12 cellular contexts compared by ENCODE assay signal in genomic region chr10:70283445-70284399, GRCh38. TPM values are rescaled to one million over a fixed set of nuclear protein-coding genes. Genes with fewer than 3 reads are reported as not detected.
DNase-seq lines count a peak whose midpoint lies in the region; ATAC-seq and TF ChIP-seq lines count a peak whose summit lies in the region.
"Had no signal": no experiment of that assay in that cellular context is flagged by ENCODE, and none has a peak within 500 bp of the region (broad histone marks: within the 10 kb centered on the region; RNA-seq: fewer than 3 reads in every experiment).

TSS of gene NPFFR1 (minus strand) at chr10:70284004. CDS start at chr10:70283676, 328 bp downstream.

- peaks cover 0 to 12% (median 3%) of the 10 kb centered on the region in 3 donors for H3K36me3 Mint-ChIP-seq in naive thymus-derived CD8-positive, alpha-beta T cell

- peak within 1 kb of the TSS in 5 of 10 donors; percentile 15 to 55 (median 40) for H3K4me3 Mint-ChIP-seq in naive thymus-derived CD8-positive, alpha-beta T cell
- H3K4me3 Mint-ChIP-seq: natural killer cell had no signal

- H3K4me1 ChIP-seq in A673 (ENCODE audit: insufficient read depth, low read length, poor library complexity, severe bottlenecking) (peaks cover 4% of the 10 kb centered on the region), Karpas-422 (ENCODE audit: low read length) (peaks cover 50% of the 10 kb centered on the region)

- H3K9me3 ChIP-seq in A673 (ENCODE audit: low read depth, low read length, poor library complexity, severe bottlenecking) (no peaks in the 10 kb centered on the region), Karpas-422 (ENCODE audit: low read length) (no peaks in the 10 kb centered on the region)

- DNase-seq in A673 (ENCODE audit: low spot score): no peak
- no peak for DNase-seq in Karpas-422
- peak in 3 of 10 donors; percentile 5 to 23 (median 13) for DNase-seq in naive thymus-derived CD8-positive, alpha-beta T cell
- DNase-seq in NK-92 (lab: John Stamatoyannopoulos, UW; ENCODE audit: unreplicated experiment): no peak
- DNase-seq in epidermal melanocyte (ENCODE audit: insufficient read length, low spot score): no peak
- DNase-seq in DMS53 treated with DMSO at 0.1 percent for 48 hours (lab: John Stamatoyannopoulos, UW; ENCODE audit: unreplicated experiment): no peak
- DNase-seq: activated effector memory CD4-positive, alpha-beta T cell treated with anti-CD3 and anti-CD28 coated beads, Interleukin-2, amount 50 U/mL, for 16 hours; natural killer cell; NCI-H187; T-helper 2 cell had no signal

- POLR2A ChIA-PET in A673 (lab: Charles Lee; ENCODE audit: low non-redundant PET): no interaction called here
- POLR2A ChIA-PET in naive thymus-derived CD8-positive, alpha-beta T cell (lab: Charles Lee): no interaction called here

- H3K27ac ChIP-seq in A673 (ENCODE audit: low read depth, low read length, poor library complexity, severe bottlenecking): no peak within 1 kb of the TSS
- peak within 1 kb of the TSS; percentile 98 for H3K27ac ChIP-seq in Karpas-422 (ENCODE audit: low read length)

- peak within 1 kb of the TSS in 1 of 10 donors; percentile 20 for H3K27ac Mint-ChIP-seq in naive thymus-derived CD8-positive, alpha-beta T cell
- H3K27ac Mint-ChIP-seq: natural killer cell had no signal

- peaks cover 0 to 7% (median 0%) of the 10 kb centered on the region in 9 donors for H3K9me3 Mint-ChIP-seq in naive thymus-derived CD8-positive, alpha-beta T cell
- H3K9me3 Mint-ChIP-seq: natural killer cell had no signal

- ATAC-seq in esophagus mucosa (peak; percentile 15), HG03196 (IDR thresholded peaks at IDR 0.05; ENCODE audit: unreplicated experiment) (no peak)
- ATAC-seq in naive thymus-derived CD8-positive, alpha-beta T cell: peak; percentile 52 to 84

- CTCF ChIA-PET in A673 (lab: Charles Lee): no interaction called here

- peaks cover 0 to 7% (median 4%) of the 10 kb centered on the region in 4 donors for H3K4me1 Mint-ChIP-seq in naive thymus-derived CD8-positive, alpha-beta T cell

- peaks cover 41 to 79% (median 48%) of the 10 kb centered on the region in 5 donors for H3K27me3 Mint-ChIP-seq in naive thymus-derived CD8-positive, alpha-beta T cell

- peak within 1 kb of the TSS; percentile 75 for H3K4me2 ChIP-seq in Karpas-422 (ENCODE audit: low read depth, low read length, poor library complexity, severe bottlenecking)

- no peaks in the 10 kb centered on the region for H4K20me1 ChIP-seq in Karpas-422 (ENCODE audit: insufficient read depth, low read depth, low read length)

- peak within 1 kb of the TSS; percentile 82; the same call in 1 of the 2 replicates for H2AFZ ChIP-seq in Karpas-422 (ENCODE audit: low read length)

- H3K27me3 ChIP-seq in A673 (replicated peaks; ENCODE audit: insufficient read depth, low read depth, low read length, poor library complexity) (no peaks in the 10 kb centered on the region), Karpas-422 (ENCODE audit: low read length) (no peaks in the 10 kb centered on the region)

- no peak for TF ChIP-seq CTCF in A673 (conservative IDR thresholded peaks at IDR 0.05; ENCODE audit: low read depth, low read length)

- peak within 1 kb of the TSS; percentile 13 for H3K4me3 ChIP-seq in A673 (ENCODE audit: low read depth, low read length, poor library complexity, severe bottlenecking)
- H3K4me3 ChIP-seq in Karpas-422 (ENCODE audit: low read length): peak within 1 kb of the TSS; percentile 15; the same call in 1 of the 2 replicates

- peak within 1 kb of the TSS; percentile 58 for H3K9ac ChIP-seq in Karpas-422 (ENCODE audit: low read length)

- H3K79me2 ChIP-seq in Karpas-422 (ENCODE audit: low read length): no peaks in the 10 kb centered on the region

- BruUV-seq in A673 (replicated peaks; lab: Mats Ljungman, UMichigan): no TSS peak

- H3K36me3 ChIP-seq in A673 (ENCODE audit: insufficient read depth, low read length, poor library complexity, severe bottlenecking) (no peaks in the 10 kb centered on the region), Karpas-422 (ENCODE audit: insufficient read depth, low read length) (no peaks in the 10 kb centered on the region)

- intact Hi-C loops in A673 (cut with micrococcal nuclease; ENCODE audit: unreplicated experiment): no loop called here

- no peaks in the 10 kb centered on the region for H3K9me2 ChIP-seq in Karpas-422 (replicated peaks; ENCODE audit: insufficient read depth, low read length)

RNA-seq across cellular contexts. Expression of gene NPFFR1, which starts in this region (rescaled TPM):
- total RNA-seq in A673 (2021) (0.02 TPM in 1 of 2 replicates, not detected in the other), esophagus mucosa (0.04 TPM)
- total RNA-seq in Karpas-422 (2014; rRNA removed; shearing (Covaris generic); ENCODE audit: low replicate concordance): not detected in 2 replicates
- not detected for total RNA-seq in naive thymus-derived CD8-positive, alpha-beta T cell
- not detected for polyA plus RNA-seq in naive thymus-derived CD8-positive, alpha-beta T cell

Comparison
In these comparisons a context has a peak if more than half of its experiments do, and no peak if none do; other contexts are left out.
1. Peak in ATAC-seq in esophagus mucosa; RNA of the gene not detected or under 1 TPM.
2. Peak in ATAC-seq in naive thymus-derived CD8-positive, alpha-beta T cell; RNA of the gene not detected or under 1 TPM.